In the genomic region with DNA sequence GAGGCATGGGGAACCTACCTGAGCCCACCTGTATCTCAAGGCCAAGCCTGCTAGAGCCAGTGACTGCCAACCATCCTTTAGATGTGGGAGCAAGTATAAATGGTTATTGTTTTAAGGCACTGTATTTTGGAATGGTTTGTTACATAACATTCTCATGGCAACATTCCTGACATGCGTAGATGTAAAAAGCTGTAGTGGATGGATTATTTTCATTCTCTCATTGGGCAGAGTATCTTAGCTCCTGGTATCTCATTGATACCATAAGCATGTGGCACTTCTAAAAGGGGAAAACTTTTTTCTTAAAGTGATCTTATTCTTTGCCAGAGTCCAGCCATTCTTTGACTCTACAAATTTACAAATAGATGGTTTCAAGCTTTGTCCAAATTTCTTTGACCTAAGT, we compare ENCODE assay signal across 6 cellular contexts.
"Had no signal": no experiment of that assay in that cellular context is flagged by ENCODE, and none has a peak within 500 bp of the region (broad histone marks: within the 10 kb centered on the region; RNA-seq: fewer than 3 reads in every experiment).

No MANE protein-coding gene starts in this region.

- DNase-seq: GM23248, GOT3, H7, H9, HCEC 1CT, HFFc6 had no signal
